16 cellular contexts compared by ENCODE assay signal in genomic region chr6:91149246-91149645, GRCh38.
DNase-seq lines count a peak whose midpoint lies in the region; ATAC-seq, FAIRE-seq and TF ChIP-seq lines count a peak whose summit lies in the region.
"Had no signal": no experiment of that assay in that cellular context is flagged by ENCODE, and none has a peak within 500 bp of the region (broad histone marks: within the 10 kb centered on the region; RNA-seq: fewer than 3 reads in every experiment).

No MANE protein-coding gene starts in this region.

- peak overlapping the region; percentile 40 for H3K27ac ChIP-seq in astrocyte (ENCODE audit: low read depth, low read length)
- H3K27ac ChIP-seq: BLaER1 had no signal

- DNase-seq in MV-4-11 (lab: John Stamatoyannopoulos, UW), result peak; percentile 7
- peak; percentile 26 for DNase-seq in astrocyte (ENCODE audit: low read depth)
- peak; percentile 7 for DNase-seq in kidney tubule cell (ENCODE audit: low spot score)
- DNase-seq in T1000 (lab: John Stamatoyannopoulos, UW), result no peak
- DNase-seq in activated CD4-positive, alpha-beta T cell treated with anti-CD3 and anti-CD28 coated beads, Interleukin-2, amount 10 ng/mL, durations not matched to agents 24 days and 14 days, result no peak
- DNase-seq: H7; MM.1S; NCI-H1417 treated with DMSO at 0.1 percent for 48 hours; NCI-H2029 treated with DMSO at 0.1 percent for 48 hours; NCI-H524; NK-92 treated with Interleukin-12 subunit alpha and Interleukin-12 subunit beta, amount 100 ng/mL, for 24 hours; SHP77 had no signal

- TF ChIP-seq CTCF in astrocyte (IDR thresholded peaks at IDR 0.05; ENCODE audit: insufficient read depth, low read depth, low read length), result no peak

- no peak for FAIRE-seq in astrocyte (lab: Jason Lieb, UNC)

- H3K4me3 Mint-ChIP-seq in astrocyte (ENCODE audit: unreplicated experiment), result no peak overlapping the region
- no peak overlapping the region for H3K4me3 Mint-ChIP-seq in activated CD4-positive, alpha-beta T cell treated with anti-CD3 and anti-CD28 coated beads, Interleukin-2, amount 10 ng/mL, durations not matched to agents 24 days and 14 days

- H3K4me3 ChIP-seq in astrocyte (ENCODE audit: insufficient read depth, low read depth, low read length), result no peak overlapping the region
- H3K4me3 ChIP-seq: BLaER1 had no signal

- no peak overlapping the region for H2AFZ ChIP-seq in astrocyte (ENCODE audit: low read depth, low read length)

- H3K4me2 ChIP-seq in astrocyte (ENCODE audit: low read length), result peak overlapping the region; percentile 52
- H3K4me2 ChIP-seq: BLaER1 had no signal

- no peaks in the 10 kb centered on the region for H3K27me3 ChIP-seq in astrocyte (ENCODE audit: insufficient read depth, low read length)
- H3K27me3 ChIP-seq: BLaER1 had no signal

- H3K9me3 Mint-ChIP-seq in astrocyte (ENCODE audit: unreplicated experiment), result no peaks in the 10 kb centered on the region
- no peaks in the 10 kb centered on the region for H3K9me3 Mint-ChIP-seq in activated CD4-positive, alpha-beta T cell treated with anti-CD3 and anti-CD28 coated beads, Interleukin-2, amount 10 ng/mL, durations not matched to agents 24 days and 14 days

- H3K4me1 ChIP-seq in astrocyte (ENCODE audit: insufficient read depth, low read length), result peaks cover 13% of the 10 kb centered on the region

- H4K20me1 ChIP-seq in astrocyte (ENCODE audit: insufficient read depth, low read length), result no peaks in the 10 kb centered on the region
- H4K20me1 ChIP-seq: BLaER1 had no signal

- no peaks in the 10 kb centered on the region for H3K9me3 ChIP-seq in astrocyte (ENCODE audit: insufficient read depth, low read depth, low read length)
- H3K9me3 ChIP-seq: BLaER1 had no signal

- ATAC-seq in SK-N-SH treated with all-trans-retinoic acid at 6 μM for 48 hours (no peak), GM19455 (IDR thresholded peaks at IDR 0.05; ENCODE audit: unreplicated experiment) (no peak)
- ATAC-seq: Panc1 had no signal

- peaks cover 23% of the 10 kb centered on the region for H3K4me1 Mint-ChIP-seq in astrocyte (ENCODE audit: low read depth, unreplicated experiment)
- no peaks in the 10 kb centered on the region for H3K4me1 Mint-ChIP-seq in activated CD4-positive, alpha-beta T cell treated with anti-CD3 and anti-CD28 coated beads, Interleukin-2, amount 10 ng/mL, durations not matched to agents 24 days and 14 days

- no peaks in the 10 kb centered on the region for H3K36me3 ChIP-seq in astrocyte (ENCODE audit: insufficient read depth, low read length)
- H3K36me3 ChIP-seq: BLaER1 had no signal

- no peaks in the 10 kb centered on the region for H3K27me3 Mint-ChIP-seq in astrocyte (ENCODE audit: low read depth, unreplicated experiment)
- H3K27me3 Mint-ChIP-seq in activated CD4-positive, alpha-beta T cell treated with anti-CD3 and anti-CD28 coated beads, Interleukin-2, amount 10 ng/mL, durations not matched to agents 24 days and 14 days, result peaks cover 1% of the 10 kb centered on the region

- H3K9ac ChIP-seq in astrocyte (ENCODE audit: low read length), result no peak overlapping the region
- H3K9ac ChIP-seq: BLaER1 had no signal

- no peaks in the 10 kb centered on the region for H3K36me3 Mint-ChIP-seq in astrocyte (ENCODE audit: low read depth, unreplicated experiment)
- no peaks in the 10 kb centered on the region for H3K36me3 Mint-ChIP-seq in activated CD4-positive, alpha-beta T cell treated with anti-CD3 and anti-CD28 coated beads, Interleukin-2, amount 10 ng/mL, durations not matched to agents 24 days and 14 days (ENCODE audit: low read depth)

- peak overlapping the region; percentile 80 for H3K27ac Mint-ChIP-seq in astrocyte (ENCODE audit: unreplicated experiment)
- H3K27ac Mint-ChIP-seq in activated CD4-positive, alpha-beta T cell treated with anti-CD3 and anti-CD28 coated beads, Interleukin-2, amount 10 ng/mL, durations not matched to agents 24 days and 14 days, result no peak overlapping the region

- intact Hi-C loops in activated CD4-positive, alpha-beta T cell treated with anti-CD3 and anti-CD28 coated beads, Interleukin-2, amount 10 ng/mL, durations not matched to agents 24 days and 14 days (cut with micrococcal nuclease), result no loop called here

- H3K79me2 ChIP-seq in astrocyte (ENCODE audit: insufficient read depth, low read length), result no peaks in the 10 kb centered on the region

TF ChIP-seq in SK-N-SH treated with all-trans-retinoic acid at 6 μM for 48 hours, 23 proteins besides CTCF, POLR2A, EP300 and RAD21:
- TF ChIP-seq BACH2 (CRISPR knock-in tag; IDR thresholded peaks at IDR 0.05; ENCODE audit: borderline replicate concordance) (no peak), TSHZ2 (CRISPR knock-in tag; IDR thresholded peaks at IDR 0.05) (no peak), ISL1 (CRISPR knock-in tag; IDR thresholded peaks at IDR 0.05) (no peak)
TF ChIP-seq in SK-N-SH treated with all-trans-retinoic acid at 6 μM for 48 hours: peak in this region for 0.

Comparison
In these comparisons a context has a peak if more than half of its experiments do, and no peak if none do; other contexts are left out.
1. DNase-seq: peak in MV-4-11 (single experiment), astrocyte (single experiment) and kidney tubule cell (single experiment); none in T1000 (single experiment) and activated CD4-positive, alpha-beta T cell treated with anti-CD3 and anti-CD28 coated beads, Interleukin-2, amount 10 ng/mL, durations not matched to agents 24 days and 14 days (single experiment).